In the genomic region with DNA sequence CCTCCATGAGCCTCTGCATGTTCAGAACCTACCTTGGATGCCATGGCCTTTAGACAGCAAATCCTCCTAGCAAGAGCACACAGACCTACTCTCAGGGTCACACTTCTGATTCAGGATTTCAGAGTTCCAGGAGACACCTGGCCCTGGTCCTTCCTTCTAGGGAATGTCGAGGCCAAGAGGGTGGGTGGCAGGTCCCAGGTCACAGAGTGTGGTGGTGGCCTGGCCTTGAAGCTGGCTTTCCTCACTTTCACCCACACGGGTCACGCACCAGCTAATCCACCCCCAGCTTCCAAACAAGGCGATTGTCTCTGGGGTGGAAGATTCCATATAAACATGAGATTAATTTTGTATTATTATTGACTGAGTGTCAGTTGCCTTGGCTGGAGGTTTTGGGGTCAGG, we compare ENCODE assay signal across 14 cellular contexts.
"Had no signal": no experiment of that assay in that cellular context is flagged by ENCODE, and none has a peak within 500 bp of the region (broad histone marks: within the 10 kb centered on the region; RNA-seq: fewer than 3 reads in every experiment).

No MANE protein-coding gene starts in this region.

- H3K4me1 Mint-ChIP-seq: natural killer cell had no signal

- H3K9me3 ChIP-seq: left lung, ovary, thoracic aorta had no signal

- H3K36me3 Mint-ChIP-seq: natural killer cell had no signal

- H3K4me3 Mint-ChIP-seq: activated T-cell treated with anti-CD3 and anti-CD28 coated beads, Interleukin-2, amount 50 U/mL, for 4 hours; natural killer cell had no signal

- H3K4me3 ChIP-seq: cardiac muscle cell, dorsolateral prefrontal cortex, left lung, ovary, thoracic aorta had no signal

- DNase-seq: activated CD4-positive, CD25-positive, alpha-beta regulatory T cell treated with anti-CD3 and anti-CD28 coated beads, Interleukin-2, amount 50 U/mL, for 72 hours; activated effector memory CD4-positive, alpha-beta T cell treated with Interleukin-2 at 50 U/mL for 16 hours; activated naive CD4-positive, alpha-beta T cell treated with anti-CD3 and anti-CD28 coated beads, Interleukin-2, amount 50 U/mL, for 16 hours; activated T-cell treated with anti-CD3 and anti-CD28 coated beads, Interleukin-2, amount 50 U/mL, for 4 hours; dorsolateral prefrontal cortex; natural killer cell; ovary; stimulated activated CD4-positive, alpha-beta T cell treated with anti-CD3 and anti-CD28 coated beads, Interleukin-1b, Interleukin-23, amount 100 ng/mL, for 48 hours had no signal

- H3K36me3 ChIP-seq: cardiac muscle cell, left lung, ovary, thoracic aorta had no signal

- H3K4me1 ChIP-seq: left lung had no signal

- H3K9me3 Mint-ChIP-seq: activated T-cell treated with anti-CD3 and anti-CD28 coated beads, Interleukin-2, amount 50 U/mL, for 4 hours; natural killer cell had no signal

- H3K27me3 ChIP-seq: cardiac muscle cell, ovary had no signal

- ATAC-seq: activated T-cell treated with anti-CD3 and anti-CD28 coated beads, Interleukin-2, amount 50 U/mL, for 4 hours; esophagus mucosa; left lung had no signal

- FAIRE-seq: endometrium, islet of Langerhans had no signal

- H3K27ac ChIP-seq: cardiac muscle cell, dorsolateral prefrontal cortex, left lung, ovary, thoracic aorta had no signal

- H3K27ac Mint-ChIP-seq: natural killer cell had no signal
